Comparison of ENCODE assay signal across 1 cellular context in the genomic region with DNA sequence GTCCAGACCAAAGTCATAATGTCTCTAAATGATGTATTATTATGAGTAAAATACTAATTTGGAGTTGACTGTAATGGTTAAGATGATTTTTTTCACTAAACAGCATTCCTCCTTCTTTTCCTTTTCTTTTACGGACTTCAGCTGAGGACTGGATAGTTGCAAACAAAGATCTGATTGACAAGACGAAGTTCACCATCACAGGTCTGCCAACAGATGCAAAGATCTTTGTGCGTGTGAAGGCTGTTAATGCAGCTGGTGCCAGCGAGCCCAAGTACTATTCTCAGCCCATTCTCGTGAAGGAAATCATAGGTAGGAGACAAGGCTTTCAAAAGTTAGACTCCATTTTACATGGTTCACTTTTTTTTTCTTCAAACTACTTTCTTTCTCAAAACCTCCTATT.
TF ChIP-seq lines count a peak whose summit lies in the region.

No MANE protein-coding gene starts in this region.

TF ChIP-seq in HepG2, 621 proteins besides CTCF, POLR2A, EP300 and RAD21 (continued from another document):
- TF ChIP-seq, protein P1, sequence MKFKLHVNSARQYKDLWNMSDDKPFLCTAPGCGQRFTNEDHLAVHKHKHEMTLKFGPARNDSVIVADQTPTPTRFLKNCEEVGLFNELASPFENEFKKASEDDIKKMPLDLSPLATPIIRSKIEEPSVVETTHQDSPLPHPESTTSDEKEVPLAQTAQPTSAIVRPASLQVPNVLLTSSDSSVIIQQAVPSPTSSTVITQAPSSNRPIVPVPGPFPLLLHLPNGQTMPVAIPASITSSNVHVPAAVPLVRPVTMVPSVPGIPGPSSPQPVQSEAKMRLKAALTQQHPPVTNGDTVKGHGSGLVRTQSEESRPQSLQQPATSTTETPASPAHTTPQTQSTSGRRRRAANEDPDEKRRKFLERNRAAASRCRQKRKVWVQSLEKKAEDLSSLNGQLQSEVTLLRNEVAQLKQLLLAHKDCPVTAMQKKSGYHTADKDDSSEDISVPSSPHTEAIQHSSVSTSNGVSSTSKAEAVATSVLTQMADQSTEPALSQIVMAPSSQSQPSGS (CRISPR knock-in tag; IDR thresholded peaks at IDR 0.05): no peak
- TF ChIP-seq GATAD1 (CRISPR knock-in tag; IDR thresholded peaks at IDR 0.05): no peak
- no peak for TF ChIP-seq KLF11 (CRISPR knock-in tag; IDR thresholded peaks at IDR 0.05)
- TF ChIP-seq ZNF619 (CRISPR knock-in tag; IDR thresholded peaks at IDR 0.05): no peak
- no peak for TF ChIP-seq SMAD3 (CRISPR knock-in tag; IDR thresholded peaks at IDR 0.05)
- no peak for TF ChIP-seq RCOR2 (CRISPR knock-in tag; IDR thresholded peaks at IDR 0.05)
- no peak for TF ChIP-seq ZNF777 (CRISPR knock-in tag; IDR thresholded peaks at IDR 0.05)
- no peak for TF ChIP-seq MATR3 (CRISPR knock-in tag; IDR thresholded peaks at IDR 0.05)
- TF ChIP-seq, protein P2, sequence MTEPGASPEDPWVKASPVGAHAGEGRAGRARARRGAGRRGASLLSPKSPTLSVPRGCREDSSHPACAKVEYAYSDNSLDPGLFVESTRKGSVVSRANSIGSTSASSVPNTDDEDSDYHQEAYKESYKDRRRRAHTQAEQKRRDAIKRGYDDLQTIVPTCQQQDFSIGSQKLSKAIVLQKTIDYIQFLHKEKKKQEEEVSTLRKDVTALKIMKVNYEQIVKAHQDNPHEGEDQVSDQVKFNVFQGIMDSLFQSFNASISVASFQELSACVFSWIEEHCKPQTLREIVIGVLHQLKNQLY (CRISPR knock-in tag; IDR thresholded peaks at IDR 0.05): no peak
- no peak for TF ChIP-seq HOXA5 (CRISPR knock-in tag; IDR thresholded peaks at IDR 0.05)
- TF ChIP-seq, protein P3, sequence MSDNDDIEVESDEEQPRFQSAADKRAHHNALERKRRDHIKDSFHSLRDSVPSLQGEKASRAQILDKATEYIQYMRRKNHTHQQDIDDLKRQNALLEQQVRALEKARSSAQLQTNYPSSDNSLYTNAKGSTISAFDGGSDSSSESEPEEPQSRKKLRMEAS (IDR thresholded peaks at IDR 0.05): no peak
